In the genomic region with DNA sequence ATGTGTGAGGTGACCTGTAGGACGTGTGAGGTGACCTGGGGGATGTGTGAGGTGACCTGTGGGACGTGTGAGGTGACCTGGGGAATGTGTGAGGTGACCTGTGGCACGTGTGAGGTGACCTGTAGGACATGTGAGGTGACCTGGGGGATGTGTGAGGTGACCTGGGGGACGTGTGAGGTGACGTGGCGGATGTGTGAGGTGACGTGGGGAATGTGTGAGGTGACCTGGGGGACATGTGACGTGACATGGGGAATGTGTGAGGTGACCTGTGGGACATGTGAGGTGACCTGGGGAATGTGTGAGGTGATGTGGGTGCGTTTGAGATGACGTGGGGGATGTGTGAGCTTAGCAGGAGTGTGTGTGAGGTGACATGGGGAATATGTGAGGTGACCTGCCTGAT, we compare ENCODE assay signal across 6 cellular contexts.
DNase-seq lines count a peak whose midpoint lies in the region; ATAC-seq and TF ChIP-seq lines count a peak whose summit lies in the region.
"Not testable (repeated sequence)": the region's sequence is repeated elsewhere in the genome, so short reads cannot be mapped to it uniquely, and the experiment has no call there.

No MANE protein-coding gene starts in this region.

- H3K36me3 ChIP-seq in CD8-positive, alpha-beta T cell (ENCODE audit: insufficient read depth, low read length); GM06990 (ENCODE audit: control insufficient read depth, insufficient read depth, low read length): not testable (repeated sequence)

- peaks cover 10% of the 10 kb centered on the region for H3K27me3 Mint-ChIP-seq in CD8-positive, alpha-beta T cell (ENCODE audit: low read depth)
- not testable (repeated sequence) for H3K27me3 Mint-ChIP-seq in activated CD8-positive, alpha-beta T cell treated with anti-CD3 and anti-CD28 coated beads for 36 hours; natural killer cell treated with Interleukin-12 subunit alpha and Interleukin-12 subunit beta and Interleukin-15 and Interleukin-18, amount 100 ng/mL, for 72 hours
- H3K27me3 Mint-ChIP-seq in effector memory CD8-positive, alpha-beta T cell, result peaks cover 0 to 10% of the 10 kb centered on the region in 2 donors
- peaks cover 11 to 14% (median 13%) of the 10 kb centered on the region in 3 donors for H3K27me3 Mint-ChIP-seq in immature natural killer cell (ENCODE audit: low read depth in 3 of 3)

- POLR2A ChIA-PET in CD8-positive, alpha-beta T cell (lab: Charles Lee); activated CD8-positive, alpha-beta T cell treated with anti-CD3 and anti-CD28 coated beads for 36 hours (lab: Charles Lee): not testable (repeated sequence)

- not testable (repeated sequence) for H3K27ac ChIP-seq in CD8-positive, alpha-beta T cell (ENCODE audit: low read depth, low read length)

- not testable (repeated sequence) for H3K36me3 Mint-ChIP-seq in CD8-positive, alpha-beta T cell; activated CD8-positive, alpha-beta T cell treated with anti-CD3 and anti-CD28 coated beads for 36 hours (ENCODE audit: low read depth); immature natural killer cell; natural killer cell treated with Interleukin-12 subunit alpha and Interleukin-12 subunit beta and Interleukin-15 and Interleukin-18, amount 100 ng/mL, for 72 hours
- H3K36me3 Mint-ChIP-seq in effector memory CD8-positive, alpha-beta T cell (ENCODE audit: insufficient read depth), result peaks cover 11% of the 10 kb centered on the region

- peak in 2 of 7 experiments; percentile 9 to 51 for DNase-seq in CD8-positive, alpha-beta T cell
- DNase-seq in GM06990 (ENCODE audit: extremely low read depth, insufficient read length), result peak; percentile 1
- not testable (repeated sequence) for DNase-seq in activated CD8-positive, alpha-beta T cell treated with anti-CD3 and anti-CD28 coated beads for 36 hours; natural killer cell treated with Interleukin-12 subunit alpha and Interleukin-12 subunit beta and Interleukin-15 and Interleukin-18, amount 100 ng/mL, for 72 hours (ENCODE audit: low spot score)
- peak; percentile 18 to 42 (median 18) for DNase-seq in effector memory CD8-positive, alpha-beta T cell
- peak; percentile 52 to 66 (median 56) for DNase-seq in immature natural killer cell

- not testable (repeated sequence) for TF ChIP-seq CTCF in CD8-positive, alpha-beta T cell (IDR thresholded peaks at IDR 0.05); GM06990 (IDR thresholded peaks at IDR 0.05; ENCODE audit: insufficient read depth, low read length, poor library complexity, severe bottlenecking); activated CD8-positive, alpha-beta T cell treated with anti-CD3 and anti-CD28 coated beads for 36 hours (IDR thresholded peaks at IDR 0.05)

- not testable (repeated sequence) for H3K4me1 ChIP-seq in CD8-positive, alpha-beta T cell (ENCODE audit: insufficient read depth, low read length)

- intact Hi-C loops in CD8-positive, alpha-beta T cell (cut with DNase I, micrococcal nuclease); activated CD8-positive, alpha-beta T cell treated with anti-CD3 and anti-CD28 coated beads for 36 hours (cut with micrococcal nuclease): not testable (repeated sequence)

- not testable (repeated sequence) for H3K4me3 ChIP-seq in CD8-positive, alpha-beta T cell (ENCODE audit: low read depth, low read length); GM06990 (replicated peaks; ENCODE audit: low read depth, low read length)

- not testable (repeated sequence) for H3K9me3 ChIP-seq in CD8-positive, alpha-beta T cell (ENCODE audit: low read length)

- peak overlapping the region; percentile 45 for H3K27ac Mint-ChIP-seq in CD8-positive, alpha-beta T cell
- peak overlapping the region; percentile 32 for H3K27ac Mint-ChIP-seq in activated CD8-positive, alpha-beta T cell treated with anti-CD3 and anti-CD28 coated beads for 36 hours
- H3K27ac Mint-ChIP-seq in effector memory CD8-positive, alpha-beta T cell, result peak overlapping the region; percentile 83
- peak overlapping the region; percentile 76 to 96 (median 86) for H3K27ac Mint-ChIP-seq in immature natural killer cell
- H3K27ac Mint-ChIP-seq in natural killer cell treated with Interleukin-12 subunit alpha and Interleukin-12 subunit beta and Interleukin-15 and Interleukin-18, amount 100 ng/mL, for 72 hours, result peak overlapping the region; percentile 35 to 65

- not testable (repeated sequence) for H3K4me1 Mint-ChIP-seq in CD8-positive, alpha-beta T cell (ENCODE audit: low read depth); activated CD8-positive, alpha-beta T cell treated with anti-CD3 and anti-CD28 coated beads for 36 hours (ENCODE audit: low read depth)
- peaks cover 8 to 11% of the 10 kb centered on the region in 2 donors for H3K4me1 Mint-ChIP-seq in effector memory CD8-positive, alpha-beta T cell (ENCODE audit: low read depth in 2 of 2)
- H3K4me1 Mint-ChIP-seq in immature natural killer cell, result peaks cover 10 to 15% of the 10 kb centered on the region in 2 donors
- peaks cover 6 to 15% of the 10 kb centered on the region in 2 donors for H3K4me1 Mint-ChIP-seq in natural killer cell treated with Interleukin-12 subunit alpha and Interleukin-12 subunit beta and Interleukin-15 and Interleukin-18, amount 100 ng/mL, for 72 hours (ENCODE audit: low read depth in 2 of 2)

- CTCF ChIA-PET in CD8-positive, alpha-beta T cell (lab: Charles Lee); activated CD8-positive, alpha-beta T cell treated with anti-CD3 and anti-CD28 coated beads for 36 hours (lab: Charles Lee): not testable (repeated sequence)

- not testable (repeated sequence) for ATAC-seq in CD8-positive, alpha-beta T cell; activated CD8-positive, alpha-beta T cell treated with anti-CD3 and anti-CD28 coated beads for 36 hours; effector memory CD8-positive, alpha-beta T cell (replicated peaks); natural killer cell treated with Interleukin-12 subunit alpha and Interleukin-12 subunit beta and Interleukin-15 and Interleukin-18, amount 100 ng/mL, for 72 hours

- not testable (repeated sequence) for H3K9me3 Mint-ChIP-seq in CD8-positive, alpha-beta T cell; activated CD8-positive, alpha-beta T cell treated with anti-CD3 and anti-CD28 coated beads for 36 hours; effector memory CD8-positive, alpha-beta T cell; immature natural killer cell; natural killer cell treated with Interleukin-12 subunit alpha and Interleukin-12 subunit beta and Interleukin-15 and Interleukin-18, amount 100 ng/mL, for 72 hours

- not testable (repeated sequence) for H3K27me3 ChIP-seq in CD8-positive, alpha-beta T cell (ENCODE audit: insufficient read depth, low read length); GM06990 (replicated peaks; ENCODE audit: control insufficient read depth, insufficient read depth, low read length)

- H3K4me3 Mint-ChIP-seq in CD8-positive, alpha-beta T cell; activated CD8-positive, alpha-beta T cell treated with anti-CD3 and anti-CD28 coated beads for 36 hours; effector memory CD8-positive, alpha-beta T cell; natural killer cell treated with Interleukin-12 subunit alpha and Interleukin-12 subunit beta and Interleukin-15 and Interleukin-18, amount 100 ng/mL, for 72 hours: not testable (repeated sequence)
- H3K4me3 Mint-ChIP-seq in immature natural killer cell, result peak overlapping the region in 3 of 5 donors; percentile 35 to 71 (median 58)

Comparison
In these comparisons a context has a peak if more than half of its experiments do, and no peak if none do; other contexts are left out.
1. H3K27ac Mint-ChIP-seq: peak in every context shown above with its lines; median percentile 86 in immature natural killer cell; 83 in effector memory CD8-positive, alpha-beta T cell; 50 in natural killer cell treated with Interleukin-12 subunit alpha and Interleukin-12 subunit beta and Interleukin-15 and Interleukin-18, amount 100 ng/mL, for 72 hours; 45 in CD8-positive, alpha-beta T cell; 32 in activated CD8-positive, alpha-beta T cell treated with anti-CD3 and anti-CD28 coated beads for 36 hours.